Comparison of ENCODE assay signal across 12 cellular contexts in genomic region chr7:114832906-114833595, GRCh38.
DNase-seq lines count a peak whose midpoint lies in the region; ATAC-seq and TF ChIP-seq lines count a peak whose summit lies in the region.
"Had no signal": no experiment of that assay in that cellular context is flagged by ENCODE, and none has a peak within 500 bp of the region (broad histone marks: within the 10 kb centered on the region; RNA-seq: fewer than 3 reads in every experiment).

No MANE protein-coding gene starts in this region.

- H2AFZ ChIP-seq in H9 (ENCODE audit: low read length) = no peak overlapping the region

- TF ChIP-seq POLR2A in heart left ventricle (IDR thresholded peaks at IDR 0.05) = no peak

- no peak overlapping the region for H2AK5ac ChIP-seq in H9 (ENCODE audit: insufficient read length, low read length)

- intact Hi-C loops in heart left ventricle (cut with DNase I) = no loop called here

- H3K4me1 ChIP-seq in heart left ventricle (no peaks in the 10 kb centered on the region), H9 (ENCODE audit: insufficient read depth, low read length) (no peaks in the 10 kb centered on the region)
- H3K4me1 ChIP-seq: colonic mucosa had no signal

- H3K14ac ChIP-seq in H9 (ENCODE audit: insufficient read depth, low read length) = no peak overlapping the region

- H4K20me1 ChIP-seq in H9 (ENCODE audit: control insufficient read depth, insufficient read depth, insufficient read length) = no peaks in the 10 kb centered on the region

- H3K9me3 Mint-ChIP-seq in activated T-cell treated with anti-CD3 and anti-CD28 coated beads, Interleukin-2, amount 50 U/mL, for 24 hours = peaks cover 7% of the 10 kb centered on the region
- H3K9me3 Mint-ChIP-seq in stimulated activated naive B cell treated with anti-CD40 and anti-IgM and Interleukin-4, amounts not matched to agents 10 μg/mL and 1 μg/mL and 100 μg/mL, for 72 hours = no peaks in the 10 kb centered on the region
- H3K9me3 Mint-ChIP-seq in H9 = no peaks in the 10 kb centered on the region
- H3K9me3 Mint-ChIP-seq: IgD-negative memory B cell had no signal

- peak overlapping the region; percentile 35 for H3K4me3 Mint-ChIP-seq in activated T-cell treated with anti-CD3 and anti-CD28 coated beads, Interleukin-2, amount 50 U/mL, for 24 hours
- H3K4me3 Mint-ChIP-seq in stimulated activated naive B cell treated with anti-CD40 and anti-IgM and Interleukin-4, amounts not matched to agents 10 μg/mL and 1 μg/mL and 100 μg/mL, for 72 hours = no peak overlapping the region
- no peak overlapping the region for H3K4me3 Mint-ChIP-seq in H9

- no peak overlapping the region for H2BK12ac ChIP-seq in H9 (ENCODE audit: insufficient read length, low read depth, low read length)

- DNase-seq in activated T-cell treated with anti-CD3 and anti-CD28 coated beads, Interleukin-2, amount 50 U/mL, for 24 hours = no peak
- DNase-seq in activated T-cell treated with anti-CD3 and anti-CD28 coated beads, Interleukin-2, amount 50 U/mL, for 1 hour = no peak
- no peak for DNase-seq in stimulated activated naive B cell treated with anti-CD40 and anti-IgM and Interleukin-4, amounts not matched to agents 10 μg/mL and 1 μg/mL and 100 μg/mL, for 72 hours
- DNase-seq in heart left ventricle (no peak), H9 (no peak), NCI-H345 (lab: John Stamatoyannopoulos, UW) (no peak)
- DNase-seq: colonic mucosa; stimulated activated CD4-positive, alpha-beta T cell treated with anti-CD3 and anti-CD28 coated beads, Interleukin-1b, Interleukin-23, amount 100 ng/mL, for 48 hours; trophoblast cell had no signal

- H3K4ac ChIP-seq in H9 (ENCODE audit: low read depth, low read length) = no peak overlapping the region

- H3K79me1 ChIP-seq in H9 (ENCODE audit: insufficient read depth, low read depth, low read length, poor library complexity, severe bottlenecking) = no peaks in the 10 kb centered on the region

- H2BK20ac ChIP-seq in H9 (ENCODE audit: low read depth, low read length, poor library complexity, severe bottlenecking) = no peak overlapping the region

- peaks cover 9% of the 10 kb centered on the region for H3K27me3 Mint-ChIP-seq in activated T-cell treated with anti-CD3 and anti-CD28 coated beads, Interleukin-2, amount 50 U/mL, for 24 hours
- H3K27me3 Mint-ChIP-seq in stimulated activated naive B cell treated with anti-CD40 and anti-IgM and Interleukin-4, amounts not matched to agents 10 μg/mL and 1 μg/mL and 100 μg/mL, for 72 hours = peaks cover 0 to 4% of the 10 kb centered on the region in 2 donors
- no peaks in the 10 kb centered on the region for H3K27me3 Mint-ChIP-seq in H9 (ENCODE audit: low read depth)
- H3K27me3 Mint-ChIP-seq: IgD-negative memory B cell had no signal

- H3K36me3 ChIP-seq in heart left ventricle = no peaks in the 10 kb centered on the region
- H3K36me3 ChIP-seq: colonic mucosa had no signal

- no peaks in the 10 kb centered on the region for H3K79me2 ChIP-seq in H9 (ENCODE audit: insufficient read depth, low read length)

- no peak overlapping the region for H4K91ac ChIP-seq in H9 (ENCODE audit: insufficient read length, low read depth, low read length)

- H4K8ac ChIP-seq in H9 (replicated peaks; ENCODE audit: insufficient read length, low read depth, low read length) = no peak overlapping the region

- ATAC-seq in GM21528 (IDR thresholded peaks at IDR 0.05; ENCODE audit: low FRiP score, unreplicated experiment) (peak; percentile 93), HG03139 (IDR thresholded peaks at IDR 0.05; ENCODE audit: unreplicated experiment) (peak; percentile 86), heart left ventricle (no peak)
- ATAC-seq in stimulated activated naive B cell treated with anti-CD40 and anti-IgM and Interleukin-4, amounts not matched to agents 10 μg/mL and 1 μg/mL and 100 μg/mL, for 72 hours (replicated peaks) = peak; percentile 41 to 87

- H3K4me1 Mint-ChIP-seq in activated T-cell treated with anti-CD3 and anti-CD28 coated beads, Interleukin-2, amount 50 U/mL, for 24 hours (ENCODE audit: low read depth) = peaks cover 42% of the 10 kb centered on the region
- H3K4me1 Mint-ChIP-seq in stimulated activated naive B cell treated with anti-CD40 and anti-IgM and Interleukin-4, amounts not matched to agents 10 μg/mL and 1 μg/mL and 100 μg/mL, for 72 hours = peaks cover 0 to 1% of the 10 kb centered on the region in 2 donors
- H3K4me1 Mint-ChIP-seq in H9 = no peaks in the 10 kb centered on the region

- H3K9ac ChIP-seq in H9 (ENCODE audit: extremely low read depth, insufficient read length, low read length) = no peak overlapping the region

- no peak overlapping the region for H3K4me2 ChIP-seq in H9 (ENCODE audit: insufficient read depth, insufficient read length, low read length)

- peak overlapping the region; percentile 97 for H3K27ac Mint-ChIP-seq in activated T-cell treated with anti-CD3 and anti-CD28 coated beads, Interleukin-2, amount 50 U/mL, for 24 hours
- H3K27ac Mint-ChIP-seq in stimulated activated naive B cell treated with anti-CD40 and anti-IgM and Interleukin-4, amounts not matched to agents 10 μg/mL and 1 μg/mL and 100 μg/mL, for 72 hours = no peak overlapping the region
- H3K27ac Mint-ChIP-seq in H9 = no peak overlapping the region
- H3K27ac Mint-ChIP-seq: IgD-negative memory B cell had no signal

- no peak overlapping the region for H4K5ac ChIP-seq in H9 (ENCODE audit: insufficient read length, low read depth, low read length)

- H3K27me3 ChIP-seq in heart left ventricle (no peaks in the 10 kb centered on the region), H9 (ENCODE audit: insufficient read depth, low read length) (no peaks in the 10 kb centered on the region)
- H3K27me3 ChIP-seq: colonic mucosa had no signal

- H2BK15ac ChIP-seq in H9 (ENCODE audit: low read depth, low read length) = no peak overlapping the region

- no peak overlapping the region for H3T11ph ChIP-seq in H9 (ENCODE audit: low read length)

- H2BK5ac ChIP-seq in H9 (ENCODE audit: insufficient read length, low read length) = no peak overlapping the region

- TF ChIP-seq CTCF in heart left ventricle (IDR thresholded peaks at IDR 0.05) (no peak), H9 (conservative IDR thresholded peaks at IDR 0.05) (no peak)

- H3K36me3 Mint-ChIP-seq in activated T-cell treated with anti-CD3 and anti-CD28 coated beads, Interleukin-2, amount 50 U/mL, for 24 hours (ENCODE audit: low read depth) = peaks cover 4% of the 10 kb centered on the region
- no peaks in the 10 kb centered on the region for H3K36me3 Mint-ChIP-seq in stimulated activated naive B cell treated with anti-CD40 and anti-IgM and Interleukin-4, amounts not matched to agents 10 μg/mL and 1 μg/mL and 100 μg/mL, for 72 hours
- no peaks in the 10 kb centered on the region for H3K36me3 Mint-ChIP-seq in H9 (ENCODE audit: insufficient read depth in 1 of 3, low read depth in 3 of 3)
- H3K36me3 Mint-ChIP-seq: IgD-negative memory B cell had no signal

- H3K27ac ChIP-seq in heart left ventricle = no peak overlapping the region
- no peak overlapping the region for H3K27ac ChIP-seq in H9 (ENCODE audit: insufficient read length, low read depth, low read length)
- H3K27ac ChIP-seq: colonic mucosa had no signal

- H3K4me3 ChIP-seq in heart left ventricle = no peak overlapping the region
- H3K4me3 ChIP-seq: colonic mucosa had no signal

- H3K9me3 ChIP-seq in heart left ventricle = peaks cover 0 to 3% (median 0%) of the 10 kb centered on the region in 12 donors
- H3K9me3 ChIP-seq in H9 (ENCODE audit: control insufficient read depth, low read depth, low read length) = no peaks in the 10 kb centered on the region
- H3K9me3 ChIP-seq: colonic mucosa had no signal

- no peak overlapping the region for H2BK120ac ChIP-seq in H9 (ENCODE audit: low read depth, low read length, poor library complexity, severe bottlenecking)

- no peak overlapping the region for H3K56ac ChIP-seq in H9 (ENCODE audit: insufficient read length, low read depth, low read length)

- WGBS in heart left ventricle, 4 donors = 58 to 70% (median 63%) methylated on average over 4 of the region's 4 CpGs
- no CpG with 5 or more reads among the region's 4 CpGs for whole genome bisulfite sequencing in H9 (ENCODE audit: extremely low coverage, insufficient read length, low lambda C conversion rate)

- H3K23me2 ChIP-seq in H9 (ENCODE audit: insufficient read length, low read depth, low read length, poor library complexity, severe bottlenecking) = no peaks in the 10 kb centered on the region

- no peak overlapping the region for H3K23ac ChIP-seq in H9 (ENCODE audit: insufficient read length, low read depth, low read length)

- H3K18ac ChIP-seq in H9 (ENCODE audit: insufficient read length, low read depth, low read length) = no peak overlapping the region

Comparison
In these comparisons a context has a peak if more than half of its experiments do, and no peak if none do; other contexts are left out.
1. ATAC-seq: peak in GM21528 (single experiment), HG03139 (single experiment) and stimulated activated naive B cell treated with anti-CD40 and anti-IgM and Interleukin-4, amounts not matched to agents 10 μg/mL and 1 μg/mL and 100 μg/mL, for 72 hours (2 of 2); none in heart left ventricle (0 of 4).